Comparison of ENCODE assay signal across 34 cellular contexts in genomic region chr7:95883208-95883607, GRCh38.
"Had no signal": no experiment of that assay in that cellular context is flagged by ENCODE, and none has a peak within 500 bp of the region (broad histone marks: within the 10 kb centered on the region; RNA-seq: fewer than 3 reads in every experiment).

No MANE protein-coding gene starts in this region.

- H3K36me3 ChIP-seq: brain microvascular endothelial cell, WERI-Rb-1 had no signal

- DNase-seq: activated CD4-positive, alpha-beta memory T cell treated with anti-CD3 and anti-CD28 coated beads, Interleukin-2, amount 10 ng/mL, durations not matched to agents 7 days and 5 days; activated CD4-positive, alpha-beta T cell treated with anti-CD3 and anti-CD28 coated beads for 1 hour; activated CD4-positive, alpha-beta T cell treated with anti-CD3 and anti-CD28 coated beads for 48 hours; activated CD4-positive, CD25-positive, alpha-beta regulatory T cell; activated CD8-positive, alpha-beta memory T cell treated with anti-CD3 and anti-CD28 coated beads for 24 hours; activated CD8-positive, alpha-beta memory T cell treated with anti-CD3 and anti-CD28 coated beads, Interleukin-2, amount 10 ng/mL, durations not matched to agents 7 days and 5 days; activated CD8-positive, alpha-beta memory T cell treated with anti-CD3 and anti-CD28 coated beads, Interleukin-2, amount 50 U/mL, for 48 hours; activated effector memory CD4-positive, alpha-beta T cell treated with anti-CD3 and anti-CD28 coated beads, Interleukin-2, amount 50 U/mL, for 16 hours; activated naive CD4-positive, alpha-beta T cell; activated naive CD4-positive, alpha-beta T cell treated with anti-CD3 and anti-CD28 coated beads, Interleukin-2, amount 50 U/mL, for 16 hours; activated naive CD8-positive, alpha-beta T cell treated with anti-CD3 and anti-CD28 coated beads for 36 hours; activated T-cell treated with anti-CD3 and anti-CD28 coated beads, Interleukin-2, amount 50 U/mL, for 48 hours; amniotic stem cell; aorta; brain microvascular endothelial cell; central memory CD4-positive, alpha-beta T cell; KG1; MM.1S; MV-4-11; NCI-H1092; NCI-H187 treated with DMSO at 0.1 percent for 48 hours; NCI-H2081; NCI-H226; NCI-H446 treated with DMSO at 0.1 percent for 48 hours; NCI-H524; SIG-M5; SW 1271; T-helper 1 cell; T-helper 2 cell; T-helper 9 cell; WERI-Rb-1 had no signal

- H3K27ac ChIP-seq: brain microvascular endothelial cell, RWPE1, WERI-Rb-1 had no signal

- ATAC-seq: activated CD8-positive, alpha-beta memory T cell treated with anti-CD3 and anti-CD28 coated beads, Interleukin-2, amount 10 ng/mL, durations not matched to agents 7 days and 5 days; Panc1; Right ventricle myocardium inferior had no signal

- H3K27me3 ChIP-seq: brain microvascular endothelial cell had no signal
